In genomic region chr10:78331391-78331922, GRCh38 we compare ENCODE assay signal across 14 cellular contexts.
DNase-seq lines count a peak whose midpoint lies in the region; ATAC-seq and TF ChIP-seq lines count a peak whose summit lies in the region.
"Had no signal": no experiment of that assay in that cellular context is flagged by ENCODE, and none has a peak within 500 bp of the region (broad histone marks: within the 10 kb centered on the region; RNA-seq: fewer than 3 reads in every experiment).

No MANE protein-coding gene starts in this region.

- peaks cover 0 to 20% (median 5%) of the 10 kb centered on the region in 11 donors for H3K9me3 ChIP-seq in heart right ventricle
- peaks cover 8% of the 10 kb centered on the region for H3K9me3 ChIP-seq in psoas muscle

- intact Hi-C loops in heart right ventricle (cut with DNase I) (no loop called here), psoas muscle (cut with DNase I) (no loop called here)

- no peak overlapping the region for H3K4me3 ChIP-seq in heart right ventricle
- H3K4me3 ChIP-seq in psoas muscle: no peak overlapping the region
- H3K4me3 ChIP-seq: breast epithelium had no signal

- ATAC-seq in heart right ventricle (peak; percentile 20 to 67 (median 48)), psoas muscle (peak in 3 of 4 donors; percentile 16 to 35 (median 18))
- ATAC-seq: activated CD8-positive, alpha-beta T cell treated with anti-CD3 and anti-CD28 coated beads, Interleukin-2, amount 10 ng/mL, durations not matched to agents 7 days and 5 days had no signal

- H3K4me1 ChIP-seq in heart right ventricle (peaks cover 2 to 22% (median 14%) of the 10 kb centered on the region in 9 donors), psoas muscle (peaks cover 10% of the 10 kb centered on the region)

- H3K36me3 ChIP-seq in heart right ventricle (no peaks in the 10 kb centered on the region), psoas muscle (ENCODE audit: insufficient read depth in 1 of 2, low read depth in 1 of 2) (no peaks in the 10 kb centered on the region)
- H3K36me3 ChIP-seq: breast epithelium had no signal

- 50 to 74% (median 59%) methylated on average over 6 of the region's 6 CpGs for WGBS in adipose tissue, 3 donors
- 66 to 69% methylated on average over 6 of the region's 6 CpGs for WGBS in heart right ventricle, 2 donors
- 61 to 79% (median 75%) methylated on average over 6 of the region's 6 CpGs for WGBS in psoas muscle, 3 donors

- no peaks in the 10 kb centered on the region for H3K27me3 ChIP-seq in heart right ventricle
- no peaks in the 10 kb centered on the region for H3K27me3 ChIP-seq in psoas muscle (ENCODE audit: insufficient read depth in 3 of 3, low read length in 2 of 3)
- H3K27me3 ChIP-seq: breast epithelium had no signal

- DNase-seq in GM03348 (ENCODE audit: low spot score): peak; percentile 83
- peak in 1 of 2 donors; percentile 18 for DNase-seq in heart right ventricle
- DNase-seq in psoas muscle: peak in 1 of 2 donors; percentile 27
- DNase-seq in T-helper 2 cell: no peak
- no peak for DNase-seq in NOMO-1 treated with dmso at 0.1 percent for 144 hours (lab: John Stamatoyannopoulos, UW; ENCODE audit: unreplicated experiment)
- DNase-seq in COR-L47 (lab: John Stamatoyannopoulos, UW): no peak
- no peak for DNase-seq in 8988T
- DNase-seq: activated CD8-positive, alpha-beta T cell treated with anti-CD3 and anti-CD28 coated beads, Interleukin-2, amount 10 ng/mL, durations not matched to agents 7 days and 5 days; CD4-positive, alpha-beta T cell; NCI-H446; stimulated activated CD4-positive, alpha-beta T cell treated with anti-CD3 and anti-CD28 coated beads, Interleukin-15, amount 100 ng/mL, for 24 hours; stimulated activated naive CD4-positive, alpha-beta T cell treated with Interleukin-2 at 50 U/mL for 16 hours had no signal

- TF ChIP-seq CTCF in heart right ventricle (IDR thresholded peaks at IDR 0.05) (no peak), psoas muscle (IDR thresholded peaks at IDR 0.05) (no peak)

- peak overlapping the region; percentile 31 for H3K27ac ChIP-seq in adipose tissue (ENCODE audit: low read depth, low read length)
- H3K27ac ChIP-seq in heart right ventricle: peak overlapping the region in 1 of 10 donors; percentile 51
- no peak overlapping the region for H3K27ac ChIP-seq in psoas muscle
- H3K27ac ChIP-seq: breast epithelium had no signal
